Comparison of ENCODE assay signal across 12 cellular contexts in the genomic region with DNA sequence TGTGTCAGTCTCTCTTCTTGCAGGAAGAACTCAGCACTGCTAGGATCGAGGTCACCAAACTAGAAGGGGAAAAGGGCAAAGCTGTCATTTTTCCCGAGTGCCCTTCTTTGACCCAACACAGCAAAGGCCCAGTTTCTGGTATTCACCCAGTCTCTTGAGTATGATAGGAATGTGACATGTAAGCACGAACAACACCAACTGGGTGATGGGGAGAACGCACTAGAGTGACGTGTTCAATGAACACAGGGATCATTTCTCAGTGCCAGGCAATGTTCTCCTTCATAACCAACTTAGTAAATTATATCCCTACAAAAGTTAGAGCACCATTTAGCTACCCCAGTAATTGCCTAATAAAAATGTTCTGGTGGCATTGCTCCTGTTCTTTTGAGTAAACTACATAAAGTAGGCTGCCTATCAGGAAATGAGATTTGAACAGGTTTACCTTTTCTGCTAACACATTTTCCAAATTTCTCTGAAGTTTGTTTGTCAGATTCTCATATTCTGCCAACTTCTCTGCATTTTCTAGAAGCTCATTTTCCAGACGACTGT.
DNase-seq lines count a peak whose midpoint lies in the region; ATAC-seq and TF ChIP-seq lines count a peak whose summit lies in the region.
"Had no signal": no experiment of that assay in that cellular context is flagged by ENCODE, and none has a peak within 500 bp of the region (broad histone marks: within the 10 kb centered on the region; RNA-seq: fewer than 3 reads in every experiment).

No MANE protein-coding gene starts in this region.

- DNase-seq in AG20443 (ENCODE audit: low spot score): peak; percentile 27
- peak; percentile 74 for DNase-seq in M059J (ENCODE audit: low read depth)
- peak in 1 of 2 donors; percentile 31 for DNase-seq in cardiac muscle cell (ENCODE audit: low read depth in 1 of 2, low spot score in 1 of 2)
- DNase-seq in trophoblast cell: no peak
- DNase-seq in ovary: no peak
- DNase-seq in stimulated activated CD4-positive, alpha-beta T cell treated with anti-CD3 and anti-CD28 coated beads, Interleukin-2, amount 100 ng/mL, for 24 hours: no peak
- DNase-seq in stimulated activated CD4-positive, alpha-beta T cell treated with anti-CD3 and anti-CD28 coated beads, Interleukin-4, amount 100 ng/mL, for 4 hours: no peak
- DNase-seq: activated naive CD8-positive, alpha-beta T cell treated with anti-CD3 and anti-CD28 coated beads, Interleukin-2, amount 10 ng/mL, durations not matched to agents 7 days and 5 days; left lung; NCI-H69; nucleus accumbens had no signal

- H3K79me2 ChIP-seq in trophoblast cell (ENCODE audit: control insufficient read depth, insufficient read depth, low read length, poor library complexity): no peaks in the 10 kb centered on the region

- intact Hi-C loops in ovary (cut with DNase I): no loop called here

- no peak overlapping the region for H3K4ac ChIP-seq in trophoblast cell (ENCODE audit: low read depth, low read length)

- no peak overlapping the region for H3K9ac ChIP-seq in trophoblast cell (ENCODE audit: low read length)

- H2BK120ac ChIP-seq in trophoblast cell (ENCODE audit: insufficient read depth, low read length, poor library complexity): no peak overlapping the region

- no peak overlapping the region for H2AK5ac ChIP-seq in trophoblast cell (ENCODE audit: low read length)

- ATAC-seq in HG03095 (IDR thresholded peaks at IDR 0.05; ENCODE audit: unreplicated experiment): no peak
- ATAC-seq: left lung had no signal

- H3K27ac ChIP-seq in cardiac muscle cell (peak overlapping the region; percentile 30), trophoblast cell (ENCODE audit: low read depth, low read length) (no peak overlapping the region), ovary (no peak overlapping the region)
- H3K27ac ChIP-seq: left lung had no signal

- H3K36me3 ChIP-seq in cardiac muscle cell (peaks cover 58% of the 10 kb centered on the region), trophoblast cell (ENCODE audit: control insufficient read depth in 1 of 2, insufficient read depth in 2 of 2, low read length in 2 of 2) (peaks cover 11 to 24% of the 10 kb centered on the region in 2 experiments), ovary (no peaks in the 10 kb centered on the region)

- TF ChIP-seq CTCF in cardiac muscle cell (IDR thresholded peaks at IDR 0.05; ENCODE audit: low read depth, low read length) (no peak), ovary (IDR thresholded peaks at IDR 0.05) (no peak)

- H4K91ac ChIP-seq in trophoblast cell (ENCODE audit: low read depth, low read length): no peak overlapping the region

- no peak overlapping the region for H4K12ac ChIP-seq in trophoblast cell (ENCODE audit: low read depth, low read length)

- H3K18ac ChIP-seq in trophoblast cell (ENCODE audit: low read length): no peak overlapping the region

- H3K79me1 ChIP-seq in trophoblast cell (ENCODE audit: low read length): peaks cover 4% of the 10 kb centered on the region

- H3K4me2 ChIP-seq in trophoblast cell (ENCODE audit: low read length): peak overlapping the region; percentile 18

- H3K27me3 ChIP-seq in cardiac muscle cell: no peaks in the 10 kb centered on the region
- no peaks in the 10 kb centered on the region for H3K27me3 ChIP-seq in trophoblast cell (ENCODE audit: insufficient read depth, low read length)
- no peaks in the 10 kb centered on the region for H3K27me3 ChIP-seq in ovary
- H3K27me3 ChIP-seq: left lung had no signal

- no peak for TF ChIP-seq POLR2A in ovary (IDR thresholded peaks at IDR 0.05)

- TF ChIP-seq EP300 in ovary (IDR thresholded peaks at IDR 0.05): no peak

- H3K23ac ChIP-seq in trophoblast cell (ENCODE audit: low read length): no peak overlapping the region

- H2AFZ ChIP-seq in trophoblast cell (ENCODE audit: insufficient read depth, low read length, poor library complexity): no peak overlapping the region

- no CpG with 5 or more reads among the region's 6 CpGs for WGBS in trophoblast cell (ENCODE audit: extremely low coverage, insufficient coverage, insufficient read length)
- WGBS in ovary, 3 donors: 67 to 76% (median 75%) methylated on average over 6 of the region's 6 CpGs

- H2BK5ac ChIP-seq in trophoblast cell (ENCODE audit: low read depth, low read length, poor library complexity): no peak overlapping the region

- H4K8ac ChIP-seq in trophoblast cell (ENCODE audit: low read depth, low read length): no peak overlapping the region

- H3K14ac ChIP-seq in trophoblast cell (ENCODE audit: low read length): no peak overlapping the region

- H3K4me3 ChIP-seq in cardiac muscle cell: no peak overlapping the region
- no peak overlapping the region for H3K4me3 ChIP-seq in trophoblast cell (ENCODE audit: low read depth, low read length)
- H3K4me3 ChIP-seq in ovary: no peak overlapping the region
- H3K4me3 ChIP-seq: left lung had no signal

- no peak overlapping the region for H2BK12ac ChIP-seq in trophoblast cell (ENCODE audit: low read length)

- H3K4me1 ChIP-seq in cardiac muscle cell (ENCODE audit: low read depth) (no peaks in the 10 kb centered on the region), trophoblast cell (ENCODE audit: control insufficient read depth in 1 of 2, insufficient read depth in 2 of 2, low read length in 2 of 2) (peaks cover 5% of the 10 kb centered on the region in 2 experiments), ovary (ENCODE audit: insufficient read depth) (peaks cover 8% of the 10 kb centered on the region)
- H3K4me1 ChIP-seq: left lung had no signal

- H3K9me3 ChIP-seq in cardiac muscle cell (ENCODE audit: low read depth) (no peaks in the 10 kb centered on the region), trophoblast cell (ENCODE audit: insufficient read depth, low read depth, low read length) (no peaks in the 10 kb centered on the region), ovary (no peaks in the 10 kb centered on the region)
- H3K9me3 ChIP-seq: left lung had no signal

Comparison
In these comparisons a context has a peak if more than half of its experiments do, and no peak if none do; other contexts are left out.
1. DNase-seq: peak in AG20443 (single experiment) and M059J (single experiment); none in trophoblast cell (0 of 2), ovary (0 of 5), stimulated activated CD4-positive, alpha-beta T cell treated with anti-CD3 and anti-CD28 coated beads, Interleukin-2, amount 100 ng/mL, for 24 hours (0 of 2) and stimulated activated CD4-positive, alpha-beta T cell treated with anti-CD3 and anti-CD28 coated beads, Interleukin-4, amount 100 ng/mL, for 4 hours (0 of 2).